ENCODE assay signal across 1 cellular context in the genomic region with DNA sequence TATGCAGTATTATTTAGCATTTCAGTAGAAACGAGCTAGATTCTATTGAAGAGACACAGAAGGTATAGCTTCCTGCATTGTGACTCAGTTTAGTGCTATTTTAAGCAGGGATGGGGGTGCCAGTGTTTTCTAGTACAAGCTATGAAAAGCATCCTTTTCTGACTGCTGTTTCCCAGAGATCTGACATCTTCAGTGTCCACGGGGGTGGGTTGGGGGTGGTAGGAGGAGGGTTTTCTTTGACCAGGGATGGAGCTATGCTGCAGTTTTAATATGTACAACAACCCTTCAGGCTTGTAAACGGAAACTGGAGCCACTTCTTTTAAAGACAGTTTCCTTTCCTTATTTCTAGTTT.
TF ChIP-seq lines count a peak whose summit lies in the region.

No MANE protein-coding gene starts in this region.

TF ChIP-seq in SK-N-SH, 30 proteins besides CTCF, POLR2A, EP300 and RAD21 (continued from another document):
- TF ChIP-seq, protein P1, sequence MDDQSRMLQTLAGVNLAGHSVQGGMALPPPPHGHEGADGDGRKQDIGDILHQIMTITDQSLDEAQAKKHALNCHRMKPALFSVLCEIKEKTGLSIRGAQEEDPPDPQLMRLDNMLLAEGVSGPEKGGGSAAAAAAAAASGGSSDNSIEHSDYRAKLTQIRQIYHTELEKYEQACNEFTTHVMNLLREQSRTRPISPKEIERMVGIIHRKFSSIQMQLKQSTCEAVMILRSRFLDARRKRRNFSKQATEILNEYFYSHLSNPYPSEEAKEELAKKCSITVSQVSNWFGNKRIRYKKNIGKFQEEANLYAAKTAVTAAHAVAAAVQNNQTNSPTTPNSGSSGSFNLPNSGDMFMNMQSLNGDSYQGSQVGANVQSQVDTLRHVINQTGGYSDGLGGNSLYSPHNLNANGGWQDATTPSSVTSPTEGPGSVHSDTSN (IDR thresholded peaks at IDR 0.05): no peak
- TF ChIP-seq, protein P2, sequence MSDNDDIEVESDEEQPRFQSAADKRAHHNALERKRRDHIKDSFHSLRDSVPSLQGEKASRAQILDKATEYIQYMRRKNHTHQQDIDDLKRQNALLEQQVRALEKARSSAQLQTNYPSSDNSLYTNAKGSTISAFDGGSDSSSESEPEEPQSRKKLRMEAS (IDR thresholded peaks at IDR 0.05; ENCODE audit: low read depth): no peak
- TF ChIP-seq YY1 (IDR thresholded peaks at IDR 0.05; ENCODE audit: low read depth): no peak
TF ChIP-seq in SK-N-SH: peak in this region for 1.
